17 cellular contexts compared by ENCODE assay signal in genomic region chr5:152052470-152052869, GRCh38.
"Had no signal": no experiment of that assay in that cellular context is flagged by ENCODE, and none has a peak within 500 bp of the region (broad histone marks: within the 10 kb centered on the region; RNA-seq: fewer than 3 reads in every experiment).

No MANE protein-coding gene starts in this region.

- H3K4me1 ChIP-seq: left ventricle myocardium inferior, lower lobe of right lung had no signal

- H3K36me3 ChIP-seq: left ventricle myocardium inferior, lower lobe of right lung had no signal

- H3K27me3 Mint-ChIP-seq: dendritic cell treated with granulocyte-macrophage colony-stimulating factor and Interleukin-4, amounts not matched to agents 40 ng/mL and 50 ng/mL, for 4 days had no signal

- H3K4me2 ChIP-seq: hepatocyte had no signal

- H3K36me3 Mint-ChIP-seq: type B pancreatic cell had no signal

- H3K27ac Mint-ChIP-seq: dendritic cell treated with granulocyte-macrophage colony-stimulating factor and Interleukin-4, amounts not matched to agents 40 ng/mL and 50 ng/mL, for 4 days; effector memory CD8-positive, alpha-beta T cell; memory B cell; type B pancreatic cell had no signal

- H3K27me3 ChIP-seq: hepatocyte had no signal

- H3K27ac ChIP-seq: hepatocyte, left ventricle myocardium inferior, lower lobe of right lung had no signal

- H3K4me3 Mint-ChIP-seq: central memory CD8-positive, alpha-beta T cell; dendritic cell treated with granulocyte-macrophage colony-stimulating factor and Interleukin-4, amounts not matched to agents 40 ng/mL and 50 ng/mL, for 4 days; effector memory CD8-positive, alpha-beta T cell; memory B cell; nephron; type B pancreatic cell had no signal

- H3K4me1 Mint-ChIP-seq: central memory CD8-positive, alpha-beta T cell; nephron had no signal

- H3K4me3 ChIP-seq: hepatocyte, left ventricle myocardium inferior, lower lobe of right lung had no signal

- H2AFZ ChIP-seq: hepatocyte had no signal

- DNase-seq: effector memory CD8-positive, alpha-beta T cell; erythroblast; foreskin melanocyte; head of caudate nucleus; left ventricle myocardium inferior; lower lobe of right lung; midbrain; right cardiac atrium; small intestine; stimulated activated CD4-positive, alpha-beta T cell treated with anti-CD3 and anti-CD28 coated beads, Interleukin-12 subunit alpha, Interleukin-12 subunit beta, amount 100 ng/mL, for 4 hours; stimulated activated naive CD4-positive, alpha-beta T cell treated with Interleukin-2 at 50 U/mL for 16 hours had no signal

- H3K79me2 ChIP-seq: hepatocyte had no signal

- ATAC-seq: effector memory CD8-positive, alpha-beta T cell; lower lobe of right lung; right cardiac atrium had no signal
